1 cellular context compared by ENCODE assay signal in genomic region chr15:75212200-75212858, GRCh38.
TF ChIP-seq lines count a peak whose summit lies in the region.

No MANE protein-coding gene starts in this region.

TF ChIP-seq in K562, 482 proteins besides CTCF, POLR2A, EP300 and RAD21:
- TF ChIP-seq ETV6 (IDR thresholded peaks at IDR 0.05; ENCODE audit: borderline replicate concordance in 1 of 2, low read depth in 2 of 2, low read length in 1 of 2) (no peak), ETV6 (CRISPR knock-in tag; IDR thresholded peaks at IDR 0.05; ENCODE audit: borderline replicate concordance) (no peak), SRSF1 (IDR thresholded peaks at IDR 0.05; ENCODE audit: low read depth, low read length) (no peak), POLR2AphosphoS5 (IDR thresholded peaks at IDR 0.05; ENCODE audit: control insufficient read depth, insufficient read depth, low read depth, low read length) (peak; percentile 28; the same call in 1 of the 2 replicates), HMGXB4 (CRISPR knock-in tag; IDR thresholded peaks at IDR 0.05) (no peak)
